In the genomic region with DNA sequence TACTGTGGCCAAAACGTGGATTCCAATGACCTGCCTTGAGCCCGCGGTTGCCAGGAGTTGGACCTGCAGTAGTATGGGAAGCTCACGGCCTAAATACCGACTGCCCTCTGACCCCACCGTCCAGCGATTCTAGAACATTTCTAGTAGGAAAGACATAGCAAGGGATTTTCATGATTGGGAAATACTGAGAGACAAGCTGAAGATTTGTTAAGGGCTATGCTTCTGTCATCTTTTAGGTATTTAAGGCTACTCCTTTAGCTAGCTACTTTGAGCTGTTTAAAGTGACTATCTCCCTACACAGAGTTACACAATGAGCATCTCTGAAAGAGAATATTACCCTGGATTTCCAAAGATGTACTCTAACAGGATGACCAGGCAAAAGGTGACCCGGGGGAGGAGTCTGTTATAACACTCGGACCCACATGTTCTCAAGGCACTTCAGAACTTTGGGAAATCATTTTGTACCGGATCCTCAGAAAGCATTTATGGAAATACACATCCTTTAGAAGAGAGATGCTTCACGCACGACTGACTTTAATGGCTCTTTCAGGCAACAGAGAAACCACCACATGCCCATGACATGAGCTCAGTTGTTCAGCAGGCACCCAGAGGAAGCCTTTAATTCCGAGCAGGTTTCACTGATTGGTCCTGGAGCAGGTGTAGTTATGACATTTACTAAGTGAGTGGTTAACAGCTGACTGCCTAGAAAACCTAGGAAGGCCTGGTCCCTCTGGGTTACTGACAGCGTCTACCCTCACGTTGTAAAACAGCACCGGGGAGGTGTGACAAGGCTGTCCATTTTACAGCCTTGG, we compare ENCODE assay signal across 1 cellular context.
A peak's percentile ranks its signal among the peaks of the same experiment; 100 is the strongest.
TF ChIP-seq lines count a peak whose summit lies in the region.

No MANE protein-coding gene starts in this region.

TF ChIP-seq in HEK293, 187 proteins besides CTCF, POLR2A, EP300 and RAD21 (continued from another document):
- TF ChIP-seq, protein P1, sequence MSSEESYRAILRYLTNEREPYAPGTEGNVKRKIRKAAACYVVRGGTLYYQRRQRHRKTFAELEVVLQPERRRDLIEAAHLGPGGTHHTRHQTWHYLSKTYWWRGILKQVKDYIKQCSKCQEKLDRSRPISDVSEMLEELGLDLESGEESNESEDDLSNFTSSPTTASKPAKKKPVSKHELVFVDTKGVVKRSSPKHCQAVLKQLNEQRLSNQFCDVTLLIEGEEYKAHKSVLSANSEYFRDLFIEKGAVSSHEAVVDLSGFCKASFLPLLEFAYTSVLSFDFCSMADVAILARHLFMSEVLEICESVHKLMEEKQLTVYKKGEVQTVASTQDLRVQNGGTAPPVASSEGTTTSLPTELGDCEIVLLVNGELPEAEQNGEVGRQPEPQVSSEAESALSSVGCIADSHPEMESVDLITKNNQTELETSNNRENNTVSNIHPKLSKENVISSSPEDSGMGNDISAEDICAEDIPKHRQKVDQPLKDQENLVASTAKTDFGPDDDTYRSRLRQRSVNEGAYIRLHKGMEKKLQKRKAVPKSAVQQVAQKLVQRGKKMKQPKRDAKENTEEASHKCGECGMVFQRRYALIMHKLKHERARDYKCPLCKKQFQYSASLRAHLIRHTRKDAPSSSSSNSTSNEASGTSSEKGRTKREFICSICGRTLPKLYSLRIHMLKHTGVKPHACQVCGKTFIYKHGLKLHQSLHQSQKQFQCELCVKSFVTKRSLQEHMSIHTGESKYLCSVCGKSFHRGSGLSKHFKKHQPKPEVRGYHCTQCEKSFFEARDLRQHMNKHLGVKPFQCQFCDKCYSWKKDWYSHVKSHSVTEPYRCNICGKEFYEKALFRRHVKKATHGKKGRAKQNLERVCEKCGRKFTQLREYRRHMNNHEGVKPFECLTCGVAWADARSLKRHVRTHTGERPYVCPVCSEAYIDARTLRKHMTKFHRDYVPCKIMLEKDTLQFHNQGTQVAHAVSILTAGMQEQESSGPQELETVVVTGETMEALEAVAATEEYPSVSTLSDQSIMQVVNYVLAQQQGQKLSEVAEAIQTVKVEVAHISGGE (tag by site-specific recombination; conservative IDR thresholded peaks at IDR 0.05; ENCODE audit: low read depth) = no peak
- TF ChIP-seq ZNF777 (tag by site-specific recombination; IDR thresholded peaks at IDR 0.05; ENCODE audit: borderline replicate concordance) (no peak), ZNF174 (tag by site-specific recombination; IDR thresholded peaks at IDR 0.05) (no peak), OSR2 (tag by site-specific recombination; IDR thresholded peaks at IDR 0.05) (peak; percentile 93), ZNF23 (tag by site-specific recombination; IDR thresholded peaks at IDR 0.05; ENCODE audit: borderline replicate concordance) (no peak), ZNF248 (tag by site-specific recombination; IDR thresholded peaks at IDR 0.05) (no peak), ZSCAN23 (tag by site-specific recombination; IDR thresholded peaks at IDR 0.05) (0 out of 2 replicates have a peak, but pooled peaks have one; percentile 35), ZBTB17 (tag by site-specific recombination; IDR thresholded peaks at IDR 0.05) (peak; percentile 94), ZNF302 (tag by site-specific recombination; IDR thresholded peaks at IDR 0.05; ENCODE audit: low read depth) (no peak), ZNF404 (tag by site-specific recombination; IDR thresholded peaks at IDR 0.05) (no peak), ZNF138 (tag by site-specific recombination; IDR thresholded peaks at IDR 0.05; ENCODE audit: borderline replicate concordance) (no peak)
- TF ChIP-seq, protein P2, sequence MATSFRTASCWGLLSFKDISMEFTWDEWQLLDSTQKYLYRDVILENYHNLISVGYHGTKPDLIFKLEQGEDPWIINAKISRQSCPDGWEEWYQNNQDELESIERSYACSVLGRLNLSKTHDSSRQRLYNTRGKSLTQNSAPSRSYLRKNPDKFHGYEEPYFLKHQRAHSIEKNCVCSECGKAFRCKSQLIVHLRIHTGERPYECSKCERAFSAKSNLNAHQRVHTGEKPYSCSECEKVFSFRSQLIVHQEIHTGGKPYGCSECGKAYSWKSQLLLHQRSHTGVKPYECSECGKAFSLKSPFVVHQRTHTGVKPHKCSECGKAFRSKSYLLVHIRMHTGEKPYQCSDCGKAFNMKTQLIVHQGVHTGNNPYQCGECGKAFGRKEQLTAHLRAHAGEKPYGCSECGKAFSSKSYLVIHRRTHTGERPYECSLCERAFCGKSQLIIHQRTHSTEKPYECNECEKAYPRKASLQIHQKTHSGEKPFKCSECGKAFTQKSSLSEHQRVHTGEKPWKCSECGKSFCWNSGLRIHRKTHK (tag by site-specific recombination; IDR thresholded peaks at IDR 0.05) = no peak
- TF ChIP-seq, protein P3, sequence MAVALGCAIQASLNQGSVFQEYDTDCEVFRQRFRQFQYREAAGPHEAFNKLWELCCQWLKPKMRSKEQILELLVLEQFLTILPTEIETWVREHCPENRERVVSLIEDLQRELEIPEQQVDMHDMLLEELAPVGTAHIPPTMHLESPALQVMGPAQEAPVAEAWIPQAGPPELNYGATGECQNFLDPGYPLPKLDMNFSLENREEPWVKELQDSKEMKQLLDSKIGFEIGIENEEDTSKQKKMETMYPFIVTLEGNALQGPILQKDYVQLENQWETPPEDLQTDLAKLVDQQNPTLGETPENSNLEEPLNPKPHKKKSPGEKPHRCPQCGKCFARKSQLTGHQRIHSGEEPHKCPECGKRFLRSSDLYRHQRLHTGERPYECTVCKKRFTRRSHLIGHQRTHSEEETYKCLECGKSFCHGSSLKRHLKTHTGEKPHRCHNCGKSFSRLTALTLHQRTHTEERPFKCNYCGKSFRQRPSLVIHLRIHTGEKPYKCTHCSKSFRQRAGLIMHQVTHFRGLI (tag by site-specific recombination; IDR thresholded peaks at IDR 0.05) = peak; percentile 44; the same call in 1 of the 2 replicates
- TF ChIP-seq, protein P4, sequence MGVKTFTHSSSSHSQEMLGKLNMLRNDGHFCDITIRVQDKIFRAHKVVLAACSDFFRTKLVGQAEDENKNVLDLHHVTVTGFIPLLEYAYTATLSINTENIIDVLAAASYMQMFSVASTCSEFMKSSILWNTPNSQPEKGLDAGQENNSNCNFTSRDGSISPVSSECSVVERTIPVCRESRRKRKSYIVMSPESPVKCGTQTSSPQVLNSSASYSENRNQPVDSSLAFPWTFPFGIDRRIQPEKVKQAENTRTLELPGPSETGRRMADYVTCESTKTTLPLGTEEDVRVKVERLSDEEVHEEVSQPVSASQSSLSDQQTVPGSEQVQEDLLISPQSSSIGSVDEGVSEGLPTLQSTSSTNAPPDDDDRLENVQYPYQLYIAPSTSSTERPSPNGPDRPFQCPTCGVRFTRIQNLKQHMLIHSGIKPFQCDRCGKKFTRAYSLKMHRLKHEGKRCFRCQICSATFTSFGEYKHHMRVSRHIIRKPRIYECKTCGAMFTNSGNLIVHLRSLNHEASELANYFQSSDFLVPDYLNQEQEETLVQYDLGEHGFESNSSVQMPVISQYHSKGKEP (tag by site-specific recombination; IDR thresholded peaks at IDR 0.05) = peak; percentile 61
